Comparison of ENCODE assay signal across 8 cellular contexts in the genomic region with DNA sequence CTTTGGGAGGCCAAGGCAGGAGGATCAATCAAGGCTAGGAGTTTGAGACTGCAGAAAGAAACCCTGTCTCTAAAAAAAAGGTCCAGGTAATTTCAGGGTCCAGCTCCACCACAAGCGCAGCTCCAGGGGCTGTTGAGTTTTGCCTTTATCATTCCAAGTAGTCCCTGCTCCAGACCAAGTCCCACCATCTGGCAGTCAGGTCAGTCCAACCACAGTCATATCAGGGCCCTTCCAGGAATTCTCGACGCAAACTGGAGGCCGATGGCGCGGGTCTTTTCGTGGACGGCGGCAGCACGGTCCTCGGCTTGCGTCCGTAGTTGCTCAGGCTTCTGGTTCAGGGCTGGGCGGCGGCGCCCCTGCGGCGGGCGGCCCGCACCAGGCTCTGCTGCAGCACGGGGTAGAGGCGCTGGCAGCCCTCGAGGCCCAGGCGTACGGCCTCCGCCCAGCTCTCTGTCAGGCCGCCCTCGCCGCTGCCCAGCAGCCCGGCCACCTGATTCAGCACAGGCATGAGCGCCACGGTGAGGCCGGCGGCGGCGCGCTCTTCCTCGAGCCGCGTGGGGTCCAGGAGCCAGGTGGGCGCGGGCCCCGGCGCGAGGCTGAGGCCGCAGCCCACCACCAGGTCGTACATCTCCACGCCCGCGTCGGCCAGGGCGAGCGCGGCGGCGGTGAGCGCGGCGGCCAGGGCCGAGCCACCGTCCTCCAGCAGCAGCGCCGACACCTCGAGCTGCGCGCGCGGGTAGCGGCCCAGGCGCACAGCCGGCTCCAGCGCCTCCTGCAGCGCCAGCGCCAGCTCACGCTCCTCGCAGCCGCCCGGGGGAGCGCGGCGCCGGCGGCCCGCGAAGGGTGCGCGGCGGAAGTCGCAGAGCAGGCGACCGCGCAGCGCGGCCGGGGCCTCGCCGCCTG. TPM values are rescaled to one million over a fixed set of nuclear protein-coding genes. Genes with fewer than 3 reads are reported as not detected.
DNase-seq lines count a peak whose midpoint lies in the region; ATAC-seq and TF ChIP-seq lines count a peak whose summit lies in the region.

No MANE protein-coding gene starts in this region.

- no peaks in the 10 kb centered on the region for H3K4me1 ChIP-seq in ES-I3 (ENCODE audit: insufficient read depth, low read length)
- peaks cover 10% of the 10 kb centered on the region for H3K4me1 ChIP-seq in effector memory CD4-positive, alpha-beta T cell (ENCODE audit: control insufficient read depth, insufficient read depth, low read length, poor library complexity, severe bottlenecking)
- H3K4me1 ChIP-seq in subcutaneous abdominal adipose tissue (ENCODE audit: control insufficient read depth in 5 of 5, insufficient read depth in 5 of 5, low read length in 5 of 5), result peaks cover 0 to 20% (median 17%) of the 10 kb centered on the region in 5 donors

- H3K36me3 ChIP-seq in ES-I3 (ENCODE audit: insufficient read depth, low read length) (peaks cover 19% of the 10 kb centered on the region), subcutaneous abdominal adipose tissue (ENCODE audit: control insufficient read depth in 5 of 5, insufficient read depth in 5 of 5, low read length in 5 of 5) (peaks cover 2 to 39% (median 37%) of the 10 kb centered on the region in 5 donors)
- H3K36me3 ChIP-seq in effector memory CD4-positive, alpha-beta T cell (ENCODE audit: control insufficient read depth, insufficient read depth, low read length), result peaks cover 19% of the 10 kb centered on the region

- ATAC-seq in GM21515 (IDR thresholded peaks at IDR 0.05; ENCODE audit: unreplicated experiment), result peak; percentile 39

- H3K27ac ChIP-seq in effector memory CD4-positive, alpha-beta T cell (ENCODE audit: insufficient read depth, low read length, poor library complexity, severe bottlenecking), result peak overlapping the region; percentile 86
- H3K27ac ChIP-seq in subcutaneous abdominal adipose tissue (ENCODE audit: low read depth, low read length), result no peak overlapping the region

- H3K4me3 ChIP-seq in WI38 (ENCODE audit: low read depth, low read length) (peak overlapping the region; percentile 60), subcutaneous abdominal adipose tissue (ENCODE audit: low read depth in 1 of 5, low read length in 5 of 5) (peak overlapping the region; percentile 44 to 82 (median 80))
- H3K4me3 ChIP-seq in effector memory CD4-positive, alpha-beta T cell (ENCODE audit: insufficient read depth, low read depth, low read length, poor library complexity, severe bottlenecking), result peak overlapping the region; percentile 70

- H3K9ac ChIP-seq in ES-I3 (ENCODE audit: low read depth, low read length), result peak overlapping the region; percentile 66
- peak overlapping the region in 4 of 5 donors; percentile 44 to 83 (median 78) for H3K9ac ChIP-seq in subcutaneous abdominal adipose tissue (ENCODE audit: low read length in 5 of 5)

- H3K9me3 ChIP-seq in ES-I3 (ENCODE audit: control insufficient read depth, insufficient read depth, low read length), result no peaks in the 10 kb centered on the region
- no peaks in the 10 kb centered on the region for H3K9me3 ChIP-seq in effector memory CD4-positive, alpha-beta T cell (ENCODE audit: control insufficient read depth, low read length)
- no peaks in the 10 kb centered on the region for H3K9me3 ChIP-seq in subcutaneous abdominal adipose tissue (ENCODE audit: control insufficient read depth in 5 of 5, low read length in 5 of 5)

- no peak for TF ChIP-seq CTCF in WI38 (IDR thresholded peaks at IDR 0.05; ENCODE audit: low read depth, low read length)

- DNase-seq in HUDEP-2 (lab: John Stamatoyannopoulos, UW; ENCODE audit: unreplicated experiment in 76 of 76), result peak in 55 of 76 experiments; percentile 4 to 55 (median 32)
- DNase-seq in effector memory CD4-positive, alpha-beta T cell, result peak in 2 of 3 donors; percentile 6 to 16
- peak; percentile 88 for DNase-seq in mesenteric fat pad (ENCODE audit: low spot score)
- no peak for DNase-seq in NCI-H1048 (lab: John Stamatoyannopoulos, UW)

- no peaks in the 10 kb centered on the region for H3K27me3 ChIP-seq in effector memory CD4-positive, alpha-beta T cell (replicated peaks; ENCODE audit: control insufficient read depth, insufficient read depth, low read length, poor library complexity, severe bottlenecking)
- no peaks in the 10 kb centered on the region for H3K27me3 ChIP-seq in subcutaneous abdominal adipose tissue (ENCODE audit: control insufficient read depth in 5 of 5, insufficient read depth in 4 of 5, low read length in 5 of 5)

RNA-seq across cellular contexts. Expression of gene EXOSC6, which starts 0.7 kb away (rescaled TPM):
- 25.8 TPM for total RNA-seq in mesenteric fat pad

RNA-seq across cellular contexts. Expression of gene AARS1, which starts 38.3 kb away (rescaled TPM):
- total RNA-seq in mesenteric fat pad, result 100 TPM

RNA-seq across cellular contexts. Expression of gene DDX19B, which starts 48.0 kb away (rescaled TPM):
- total RNA-seq in mesenteric fat pad, result 26.5 TPM
